ENCODE assay signal across 23 cellular contexts in genomic region chr4:8603931-8604330, GRCh38. TPM values are rescaled to one million over a fixed set of nuclear protein-coding genes. Genes with fewer than 3 reads are reported as not detected.
"Had no signal": no experiment of that assay in that cellular context is flagged by ENCODE, and none has a peak within 500 bp of the region (broad histone marks: within the 10 kb centered on the region; RNA-seq: fewer than 3 reads in every experiment).

No MANE protein-coding gene starts in this region.

- H3K27me3 ChIP-seq: MG63 had no signal

- H3K4me3 Mint-ChIP-seq: IgD-negative memory B cell had no signal

- H3K4me3 ChIP-seq: MG63 had no signal

- H3K36me3 ChIP-seq: MG63 had no signal

- FAIRE-seq: HTR-8/SVneo, RCC 7860 had no signal

- H3K27me3 Mint-ChIP-seq: IgD-negative memory B cell had no signal

- DNase-seq: Karpas-422, KG1, MG63, NCI-H1092, NCI-H1105 treated with DMSO at 0.1 percent for 48 hours, NCI-H1417 treated with DMSO at 0.1 percent for 48 hours, NCI-H146, NCI-H1694 treated with DMSO at 0.1 percent for 48 hours, NCI-H1930, NCI-H2081, NCI-H2107, NCI-H2227 treated with DMSO at 0.1 percent for 48 hours, NCI-H526 treated with DMSO at 0.1 percent for 48 hours, NCI-H774, SHP77, T-helper 1 cell had no signal

- H3K27ac ChIP-seq: HL-60, RWPE1 had no signal

- H3K27ac Mint-ChIP-seq: IgD-negative memory B cell had no signal

- H3K9me3 Mint-ChIP-seq: IgD-negative memory B cell had no signal

- H3K9me3 ChIP-seq: MG63 had no signal

- ATAC-seq: SK-N-SH treated with all-trans-retinoic acid at 6 μM for 48 hours had no signal

- H3K36me3 Mint-ChIP-seq: IgD-negative memory B cell had no signal

RNA-seq across cellular contexts. Expression of gene GPR78, which starts 23.7 kb away (rescaled TPM):
- total RNA-seq: NCI-H460 had no signal
